8 cellular contexts compared by ENCODE assay signal in the genomic region with DNA sequence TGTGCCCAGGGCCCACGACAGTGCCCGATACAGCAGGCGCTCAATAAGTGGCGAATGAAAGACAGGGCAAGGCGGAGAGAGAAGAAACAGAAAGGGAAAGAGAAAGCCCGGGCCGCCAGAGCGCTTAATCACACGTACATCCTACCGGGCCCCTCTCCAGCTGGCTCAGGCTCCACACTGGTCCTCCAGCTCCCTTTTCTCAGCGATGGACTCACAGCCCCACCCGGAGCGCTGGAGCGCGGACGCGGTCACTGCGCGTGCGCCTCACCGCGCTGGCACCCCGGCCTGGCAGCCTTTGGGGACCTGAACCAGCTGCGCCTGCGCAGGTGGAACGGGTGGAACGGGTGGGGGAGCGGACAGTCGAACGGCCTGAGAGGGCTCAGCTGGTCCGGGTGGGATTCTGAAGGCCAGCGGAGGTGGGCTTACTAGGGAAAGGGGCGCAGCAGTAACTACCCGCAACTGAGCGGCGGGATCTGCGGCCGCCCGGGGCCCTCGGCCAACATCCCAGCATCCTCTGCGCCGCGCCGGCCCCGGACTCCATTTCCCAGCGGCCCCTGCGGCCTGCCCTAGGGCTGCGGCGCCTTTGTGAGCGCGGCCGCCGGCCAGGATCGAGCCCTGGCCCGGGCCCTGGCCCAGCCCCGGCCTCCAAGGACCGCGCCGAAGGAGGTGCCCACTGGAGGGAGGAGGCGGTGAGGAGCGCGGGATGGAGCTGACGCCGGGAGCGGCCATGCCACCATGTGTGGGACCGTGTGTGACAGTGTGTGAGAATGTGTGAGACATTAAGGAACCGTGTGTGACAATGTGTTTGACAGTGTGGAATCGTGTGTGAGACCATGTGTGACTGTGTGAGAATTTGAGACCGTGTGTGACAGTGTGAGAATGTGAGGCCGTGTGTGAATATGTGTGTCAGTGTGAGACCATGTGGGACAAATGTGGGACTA. TPM values are rescaled to one million over a fixed set of nuclear protein-coding genes. Genes with fewer than 3 reads are reported as not detected.
DNase-seq lines count a peak whose midpoint lies in the region; ATAC-seq and TF ChIP-seq lines count a peak whose summit lies in the region.

A gene (plus strand): TSS at position 569 of the 941 bp plus-strand sequence. CDS start 2,783 bp downstream, outside the sequence.

- DNase-seq in AG04449 (ENCODE audit: low read depth, low spot score) (peak; percentile 70), NCI-H446 (lab: John Stamatoyannopoulos, UW) (peak; percentile 54 to 89), colonic mucosa (peak; percentile 94)
- peak; percentile 92 for DNase-seq in activated CD4-positive, alpha-beta T cell treated with anti-CD3 and anti-CD28 coated beads for 48 hours
- DNase-seq in stimulated activated CD4-positive, alpha-beta T cell treated with anti-CD3 and anti-CD28 coated beads, Interleukin-1b, Interleukin-23, amount 100 ng/mL, for 1 hour (ENCODE audit: low read depth in 2 of 2): peak; percentile 74

- TF ChIP-seq CTCF in AG04449 (IDR thresholded peaks at IDR 0.05; ENCODE audit: insufficient read depth, low read length, missing control alignments) (no peak), colonic mucosa (IDR thresholded peaks at IDR 0.05) (no peak)

- no peaks in the 10 kb centered on the region for H3K27me3 ChIP-seq in colonic mucosa
- no peaks in the 10 kb centered on the region for H3K27me3 ChIP-seq in layer of hippocampus (ENCODE audit: control insufficient read depth, insufficient read depth, low read length)

- intact Hi-C loops in colonic mucosa (cut with DNase I): loop anchor here (10.0 kb wide), 1 partner anchor 191 kb away; a partner anchor contains a TSS

- peaks cover 2% of the 10 kb centered on the region for H3K9me3 ChIP-seq in colonic mucosa

- H3K27ac ChIP-seq in colonic mucosa: peak within 1 kb of the TSS; percentile 91
- peak within 1 kb of the TSS; percentile 99 for H3K27ac ChIP-seq in layer of hippocampus (ENCODE audit: low read depth, low read length)

- no peaks in the 10 kb centered on the region for H3K4me1 ChIP-seq in colonic mucosa

- H3K4me3 ChIP-seq in AG04449 (ENCODE audit: low read depth, low read length): peak within 1 kb of the TSS; percentile 98
- H3K4me3 ChIP-seq in colonic mucosa: peak within 1 kb of the TSS; percentile 75

- ATAC-seq in GM18873 (IDR thresholded peaks at IDR 0.05; ENCODE audit: low FRiP score, unreplicated experiment): peak; percentile 72
- peak; percentile 75 for ATAC-seq in HG03139 (IDR thresholded peaks at IDR 0.05; ENCODE audit: unreplicated experiment)

- H3K9ac ChIP-seq in colonic mucosa (ENCODE audit: low read depth in 2 of 2, low read length in 2 of 2): peak within 1 kb of the TSS; percentile 61 to 74

- no peaks in the 10 kb centered on the region for H3K36me3 ChIP-seq in colonic mucosa

- POLR2A ChIA-PET in AG04449 (lab: Yijun Ruan, JAX): interaction anchor here (0.6 to 1.2 kb wide), 2 partner anchors 10 to 739 kb away, joined by 3 to 4 read pairs; a partner anchor contains a TSS

- CTCF ChIA-PET in AG04449 (lab: Yijun Ruan, JAX): interaction anchor here (4.1 kb wide), 1 partner anchor 11 kb away, joined by 25 read pairs; a partner anchor contains a TSS

RNA-seq across cellular contexts. Expression of the gene that starts here (rescaled TPM):
- 1 to 10 TPM; 1.3 to 2.1 TPM for total RNA-seq in colonic mucosa

Comparison
In these comparisons a context has a peak if more than half of its experiments do, and no peak if none do; other contexts are left out.
1. Peak in every context shown above with its lines: DNase-seq, ATAC-seq, H3K4me3 ChIP-seq and H3K27ac ChIP-seq.